In the genomic region with DNA sequence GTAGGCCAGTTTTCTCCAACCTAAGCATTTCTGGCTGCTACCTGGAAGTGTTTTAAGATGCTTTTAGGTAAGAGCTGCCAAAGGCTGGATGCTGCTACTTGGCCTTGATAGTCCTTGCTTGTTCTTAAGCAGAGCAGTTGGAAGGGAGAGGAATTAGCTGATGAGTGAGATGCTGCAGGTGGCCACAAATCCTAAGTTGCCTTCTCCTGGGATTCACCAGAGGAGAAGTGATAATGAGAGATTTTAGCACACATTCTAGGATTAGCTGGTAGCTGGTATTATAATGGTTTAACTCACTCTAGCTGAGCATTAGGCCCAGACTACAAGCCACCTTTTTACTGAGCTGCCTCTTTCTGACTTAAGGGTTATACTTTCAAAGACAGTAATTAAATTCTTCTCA, we compare ENCODE assay signal across 26 cellular contexts.
"Had no signal": no experiment of that assay in that cellular context is flagged by ENCODE, and none has a peak within 500 bp of the region (broad histone marks: within the 10 kb centered on the region; RNA-seq: fewer than 3 reads in every experiment).

No MANE protein-coding gene starts in this region.

- H3K4me3 ChIP-seq: ascending aorta, cardiac muscle cell had no signal

- H3K9me3 ChIP-seq: ascending aorta had no signal

- DNase-seq: activated CD4-positive, alpha-beta memory T cell treated with anti-CD3 and anti-CD28 coated beads for 36 hours; activated CD4-positive, alpha-beta T cell treated with anti-CD3 and anti-CD28 coated beads for 4 hours; activated CD4-positive, alpha-beta T cell treated with anti-CD3 and anti-CD28 coated beads, Interleukin-2, amount 10 ng/mL, durations not matched to agents 24 days and 14 days; activated CD4-positive, alpha-beta T cell treated with anti-CD3 and anti-CD28 coated beads, Interleukin-2, amount 50 U/mL, for 1 hour; activated CD4-positive, alpha-beta T cell treated with anti-CD3 and anti-CD28 coated beads, Interleukin-2, amount 50 U/mL, for 4 hours; activated CD4-positive, CD25-positive, alpha-beta regulatory T cell treated with anti-CD3 and anti-CD28 coated beads, Interleukin-2, amount 50 U/mL, for 72 hours; activated CD8-positive, alpha-beta memory T cell treated with anti-CD3 and anti-CD28 coated beads, Interleukin-2, amount 50 U/mL, for 4 hours; activated CD8-positive, alpha-beta T cell treated with anti-CD3 and anti-CD28 coated beads for 36 hours; activated effector memory CD4-positive, alpha-beta T cell treated with Interleukin-2 at 50 U/mL for 16 hours; activated gamma-delta T cell; activated naive CD4-positive, alpha-beta T cell treated with anti-CD3 and anti-CD28 coated beads, Interleukin-2, amount 10 ng/mL, durations not matched to agents 7 days and 5 days; activated naive CD4-positive, alpha-beta T cell treated with Interleukin-2 at 50 U/mL for 16 hours; activated naive CD8-positive, alpha-beta T cell treated with anti-CD3 and anti-CD28 coated beads, Interleukin-2, amount 10 ng/mL, durations not matched to agents 7 days and 5 days; activated naive CD8-positive, alpha-beta T cell treated with anti-CD3 and anti-CD28 coated beads, Interleukin-2, amount 50 U/mL, for 24 hours; activated T-cell treated with anti-CD3 and anti-CD28 coated beads, Interleukin-2, amount 50 U/mL, for 24 hours; activated T-cell treated with anti-CD3 and anti-CD28 coated beads, Interleukin-2, amount 50 U/mL, for 48 hours; amygdala; anterior cingulate cortex; caudate nucleus; cerebellar nuclear complex; T-helper 2 cell; T-helper 9 cell had no signal

- H3K36me3 ChIP-seq: ascending aorta, cardiac muscle cell had no signal

- ATAC-seq: activated CD8-positive, alpha-beta T cell treated with anti-CD3 and anti-CD28 coated beads for 36 hours; activated naive CD8-positive, alpha-beta T cell treated with anti-CD3 and anti-CD28 coated beads, Interleukin-2, amount 50 U/mL, for 24 hours; WTC11 had no signal

- H3K4me1 ChIP-seq: ascending aorta had no signal

- H3K27me3 ChIP-seq: ascending aorta, cardiac muscle cell had no signal

- H3K27ac ChIP-seq: ascending aorta, cardiac muscle cell, VCaP had no signal
